13 cellular contexts compared by ENCODE assay signal in the genomic region with DNA sequence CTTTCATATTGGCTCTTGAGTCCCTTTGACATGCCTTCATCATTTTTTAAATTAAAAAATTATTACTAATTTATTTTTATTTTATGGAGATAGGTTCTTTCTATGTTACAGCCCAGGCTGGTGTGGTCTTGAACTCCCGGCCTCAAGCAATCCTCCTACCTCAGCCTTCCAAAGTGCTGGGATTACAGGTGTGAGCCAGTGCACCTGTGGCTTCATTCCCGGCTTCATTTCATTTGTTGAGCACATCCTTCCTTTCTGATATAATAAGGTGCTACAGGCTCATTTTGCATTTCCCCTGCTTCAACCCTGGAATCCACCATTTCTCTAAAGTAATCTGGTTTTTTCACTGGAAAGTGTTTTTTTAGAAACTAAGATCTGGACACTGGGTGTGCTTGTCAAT. TPM values are rescaled to one million over a fixed set of nuclear protein-coding genes. Genes with fewer than 3 reads are reported as not detected.
DNase-seq lines count a peak whose midpoint lies in the region; ATAC-seq and TF ChIP-seq lines count a peak whose summit lies in the region.
"Not testable (repeated sequence)": the region's sequence is repeated elsewhere in the genome, so short reads cannot be mapped to it uniquely, and the experiment has no call there.
"Had no signal": no experiment of that assay in that cellular context is flagged by ENCODE, and none has a peak within 500 bp of the region (broad histone marks: within the 10 kb centered on the region; RNA-seq: fewer than 3 reads in every experiment).

No MANE protein-coding gene starts in this region.

- peak overlapping the region; percentile 44 for H3K27ac Mint-ChIP-seq in activated T-cell treated with anti-CD3 and anti-CD28 coated beads, Interleukin-2, amount 50 U/mL, for 72 hours

- TF ChIP-seq CTCF in HEK293 (tag by site-specific recombination; IDR thresholded peaks at IDR 0.05), result not testable (repeated sequence)

- H3K9me3 Mint-ChIP-seq in activated T-cell treated with anti-CD3 and anti-CD28 coated beads, Interleukin-2, amount 50 U/mL, for 72 hours, result not testable (repeated sequence)

- not testable (repeated sequence) for H3K4me3 Mint-ChIP-seq in activated T-cell treated with anti-CD3 and anti-CD28 coated beads, Interleukin-2, amount 50 U/mL, for 72 hours

- ATAC-seq in activated T-cell treated with anti-CD3 and anti-CD28 coated beads, Interleukin-2, amount 50 U/mL, for 72 hours (replicated peaks in 1 of 2), result not testable (repeated sequence)

- H3K36me3 ChIP-seq in HEK293 (ENCODE audit: control insufficient read depth in 2 of 2, insufficient read depth in 1 of 2, low read length in 2 of 2), result not testable (repeated sequence)

- not testable (repeated sequence) for H3K9me3 ChIP-seq in HEK293 (ENCODE audit: control insufficient read depth, insufficient read depth, low read depth, low read length)

- DNase-seq in activated T-cell treated with anti-CD3 and anti-CD28 coated beads, Interleukin-2, amount 50 U/mL, for 72 hours, result not testable (repeated sequence)

- POLR2A ChIA-PET in HEK293 (lab: Yijun Ruan, JAX), result not testable (repeated sequence)

- peaks cover 12% of the 10 kb centered on the region for H3K4me1 Mint-ChIP-seq in activated T-cell treated with anti-CD3 and anti-CD28 coated beads, Interleukin-2, amount 50 U/mL, for 72 hours (ENCODE audit: low read depth)

- not testable (repeated sequence) for H3K36me3 Mint-ChIP-seq in activated T-cell treated with anti-CD3 and anti-CD28 coated beads, Interleukin-2, amount 50 U/mL, for 72 hours (ENCODE audit: insufficient read depth in 2 of 2)

- not testable (repeated sequence) for H3K4me3 ChIP-seq in HEK293 (ENCODE audit: low read depth, low read length)

- not testable (repeated sequence) for H3K4me1 ChIP-seq in HEK293 (ENCODE audit: control insufficient read depth, insufficient read depth, low read length)

- CTCF ChIA-PET in HEK293 (lab: Yijun Ruan, JAX), result not testable (repeated sequence)

- not testable (repeated sequence) for H3K27ac ChIP-seq in HEK293 (ENCODE audit: extremely low read depth, low read depth, low read length)

- not testable (repeated sequence) for H3K27me3 Mint-ChIP-seq in activated T-cell treated with anti-CD3 and anti-CD28 coated beads, Interleukin-2, amount 50 U/mL, for 72 hours (ENCODE audit: low read depth)

TF ChIP-seq in HEK293, 187 proteins besides CTCF, POLR2A, EP300 and RAD21:
- TF ChIP-seq SCRT2 (tag by site-specific recombination; IDR thresholded peaks at IDR 0.05), result peak; percentile 55
- peak; percentile 63; the same call in 1 of the 2 replicates for TF ChIP-seq SCRT1 (tag by site-specific recombination; IDR thresholded peaks at IDR 0.05; ENCODE audit: borderline replicate concordance)

RNA-seq across cellular contexts. Expression of a gene that starts 21.6 kb away (rescaled TPM):
- total RNA-seq in activated T-cell treated with anti-CD3 and anti-CD28 coated beads, Interleukin-2, amount 50 U/mL, for 72 hours, result 10 to 100 TPM; 26.6 to 29.4 TPM

RNA-seq across cellular contexts. Expression of a gene that starts 23.8 kb away (rescaled TPM):
- not detected for total RNA-seq in activated T-cell treated with anti-CD3 and anti-CD28 coated beads, Interleukin-2, amount 50 U/mL, for 72 hours
- total RNA-seq: A172; A673; B cell; Caco-2; Calu3; CD4-positive, alpha-beta memory T cell; CD4-positive, alpha-beta T cell; CD4-positive, CD25-positive, alpha-beta regulatory T cell; CD8-positive, alpha-beta memory T cell; CD8-positive, alpha-beta T cell; Daoy had no signal
